ENCODE assay signal across 8 cellular contexts in the genomic region with DNA sequence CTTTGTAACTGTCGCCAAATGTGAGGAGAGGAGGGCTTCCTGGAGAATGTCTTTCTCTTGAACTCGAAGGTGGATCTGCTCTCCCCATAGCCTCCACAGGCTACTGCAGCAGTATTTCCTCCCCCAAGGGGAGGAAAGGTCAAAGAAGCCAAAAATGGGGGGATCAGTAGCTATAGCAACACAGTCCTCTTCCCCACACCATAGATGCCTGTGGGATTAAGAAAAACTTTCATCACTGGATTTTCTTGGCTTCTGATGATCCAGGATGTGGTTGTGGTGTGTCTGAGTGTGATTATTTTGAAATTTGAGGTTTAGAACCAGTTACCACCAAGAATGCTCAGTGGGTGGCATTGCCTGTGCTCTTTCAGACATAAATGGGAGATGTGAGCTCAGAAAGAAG.
A peak's percentile ranks its signal among the peaks of the same experiment; 100 is the strongest.
DNase-seq lines count a peak whose midpoint lies in the region; FAIRE-seq and TF ChIP-seq lines count a peak whose summit lies in the region.

No MANE protein-coding gene starts in this region.

- no peak for TF ChIP-seq POLR2A in GM12892 (IDR thresholded peaks at IDR 0.05; ENCODE audit: low read depth, low read length)

- no peaks in the 10 kb centered on the region for H3K27me3 ChIP-seq in brain microvascular endothelial cell (replicated peaks)

- peak overlapping the region; percentile 69 for H3K27ac ChIP-seq in brain microvascular endothelial cell

- in situ Hi-C loops in brain microvascular endothelial cell (cut with HindIII; ENCODE audit: low pct_ligation_motif_present, low sequenced_read_pairs): no loop called here

- no peaks in the 10 kb centered on the region for H3K36me3 ChIP-seq in brain microvascular endothelial cell (replicated peaks)

- FAIRE-seq in GM19239 (lab: Jason Lieb, UNC) (peak; percentile 81), GM12892 (lab: Jason Lieb, UNC) (no peak)

- no peak overlapping the region for H3K4me3 ChIP-seq in Jurkat, Clone E6-1 (ENCODE audit: low read length)
- H3K4me3 ChIP-seq in brain microvascular endothelial cell (ENCODE audit: low read depth, low read length): no peak overlapping the region

- DNase-seq in AG08395 (ENCODE audit: low spot score) (peak; percentile 73), GM19239 (ENCODE audit: insufficient read length, low spot score) (peak; percentile 28), brain microvascular endothelial cell (peak; percentile 87), RPMI8226 (no peak), GM12892 (ENCODE audit: insufficient read length) (no peak)
- DNase-seq in Jurkat, Clone E6-1 (ENCODE audit: low read depth, low spot score): peak; percentile 78
- DNase-seq in activated CD8-positive, alpha-beta memory T cell treated with anti-CD3 and anti-CD28 coated beads, Interleukin-2, amount 50 U/mL, for 48 hours: no peak
- DNase-seq in stimulated activated CD4-positive, alpha-beta T cell treated with anti-CD3 and anti-CD28 coated beads, Interleukin-4, amount 100 ng/mL, for 1 hour: no peak

- TF ChIP-seq CTCF in brain microvascular endothelial cell (IDR thresholded peaks at IDR 0.05; ENCODE audit: low read depth, low read length, missing control alignments): no peak

Comparison
In these comparisons a context has a peak if more than half of its experiments do, and no peak if none do; other contexts are left out.
1. DNase-seq: peak in AG08395 (single experiment), GM19239 (single experiment), Jurkat, Clone E6-1 (single experiment) and brain microvascular endothelial cell (single experiment); none in RPMI8226 (single experiment), activated CD8-positive, alpha-beta memory T cell treated with anti-CD3 and anti-CD28 coated beads, Interleukin-2, amount 50 U/mL, for 48 hours (single experiment), GM12892 (single experiment) and stimulated activated CD4-positive, alpha-beta T cell treated with anti-CD3 and anti-CD28 coated beads, Interleukin-4, amount 100 ng/mL, for 1 hour (single experiment).